Comparison of ENCODE assay signal across 9 cellular contexts in genomic region chr1:178541829-178542553, GRCh38. TPM values are rescaled to one million over a fixed set of nuclear protein-coding genes. Genes with fewer than 3 reads are reported as not detected.
DNase-seq lines count a peak whose midpoint lies in the region; ATAC-seq, FAIRE-seq and TF ChIP-seq lines count a peak whose summit lies in the region.
"Had no signal": no experiment of that assay in that cellular context is flagged by ENCODE, and none has a peak within 500 bp of the region (broad histone marks: within the 10 kb centered on the region; RNA-seq: fewer than 3 reads in every experiment).

No MANE protein-coding gene starts in this region.

- 2% methylated on average over 16 of the region's 33 CpGs for WGBS in right lobe of liver (ENCODE audit: insufficient coverage, low coverage, low lambda C conversion rate, missing lambda C conversion rate)

- H3K4me1 Mint-ChIP-seq in T-helper 1 cell treated with Interleukin-12 subunit alpha and Interleukin-12 subunit beta and Interleukin-4 antibody, amounts not matched to agents 30 μg/mL and 1 μg/mL, for 36 hours (ENCODE audit: low read depth), result peaks cover 4% of the 10 kb centered on the region

- peak overlapping the region; percentile 79 for H3K27ac Mint-ChIP-seq in T-helper 1 cell treated with Interleukin-12 subunit alpha and Interleukin-12 subunit beta and Interleukin-4 antibody, amounts not matched to agents 30 μg/mL and 1 μg/mL, for 36 hours

- ATAC-seq in right lobe of liver, result peak; percentile 60 to 78 (median 66)

- no peak for FAIRE-seq in HTR-8/SVneo (lab: Jason Lieb, UNC)
- FAIRE-seq: colon had no signal

- no peaks in the 10 kb centered on the region for H3K9me3 ChIP-seq in right lobe of liver

- H3K4me3 Mint-ChIP-seq in T-helper 1 cell treated with Interleukin-12 subunit alpha and Interleukin-12 subunit beta and Interleukin-4 antibody, amounts not matched to agents 30 μg/mL and 1 μg/mL, for 36 hours, result peak overlapping the region; percentile 85

- no peaks in the 10 kb centered on the region for H3K9me3 Mint-ChIP-seq in T-helper 1 cell treated with Interleukin-12 subunit alpha and Interleukin-12 subunit beta and Interleukin-4 antibody, amounts not matched to agents 30 μg/mL and 1 μg/mL, for 36 hours

- peak; percentile 73 for TF ChIP-seq POLR2A in right lobe of liver (IDR thresholded peaks at IDR 0.05)

- H3K4me1 ChIP-seq in right lobe of liver, result peaks cover 0 to 25% (median 10%) of the 10 kb centered on the region in 4 donors

- no peaks in the 10 kb centered on the region for H3K27me3 Mint-ChIP-seq in T-helper 1 cell treated with Interleukin-12 subunit alpha and Interleukin-12 subunit beta and Interleukin-4 antibody, amounts not matched to agents 30 μg/mL and 1 μg/mL, for 36 hours (ENCODE audit: low read depth)

- H3K36me3 Mint-ChIP-seq in T-helper 1 cell treated with Interleukin-12 subunit alpha and Interleukin-12 subunit beta and Interleukin-4 antibody, amounts not matched to agents 30 μg/mL and 1 μg/mL, for 36 hours (ENCODE audit: low read depth), result no peaks in the 10 kb centered on the region

- H3K27ac ChIP-seq in cingulate gyrus (ENCODE audit: low read depth, low read length) (peak overlapping the region; percentile 49), right lobe of liver (peak overlapping the region; percentile 82 to 88 (median 84))

- no peak for TF ChIP-seq CTCF in GM20000 (IDR thresholded peaks at IDR 0.05; ENCODE audit: extremely low read depth, missing control alignments)
- TF ChIP-seq CTCF in right lobe of liver (IDR thresholded peaks at IDR 0.05), result no peak

- H3K36me3 ChIP-seq in right lobe of liver, result no peaks in the 10 kb centered on the region

- DNase-seq in DMS79 treated with DMSO at 0.1 percent for 48 hours (lab: John Stamatoyannopoulos, UW) (peak; percentile 51), GM20000 (ENCODE audit: low spot score) (peak; percentile 76), HTR-8/SVneo (ENCODE audit: insufficient read length, low spot score) (peak; percentile 45), right lobe of liver (peak; percentile 79 to 89 (median 79)), dermis blood vessel endothelial cell (no peak)
- peak; percentile 19 for DNase-seq in stimulated activated CD8-positive, alpha-beta memory T cell treated with anti-CD3 and anti-CD28 coated beads, Interleukin-4, amount 100 ng/mL, for 24 hours (ENCODE audit: low read depth)

- intact Hi-C loops in right lobe of liver (cut with DNase I), result loop anchor here (5.0 to 10.0 kb wide), 4 partner anchors 83 to 473 kb away; no protein-coding TSS in a partner anchor

- no peaks in the 10 kb centered on the region for H3K27me3 ChIP-seq in right lobe of liver

- peak overlapping the region; percentile 68 to 80 (median 72) for H3K4me3 ChIP-seq in right lobe of liver

RNA-seq across cellular contexts. Expression of gene TEX35, which starts 29.1 kb away (rescaled TPM):
- total RNA-seq in right lobe of liver (not detected), dermis blood vessel endothelial cell (not detected in 2 replicates)

RNA-seq across cellular contexts. Expression of gene CLEC20A, which starts 45.2 kb away (rescaled TPM):
- total RNA-seq in right lobe of liver, result not detected
- 0.09 TPM in 1 of 2 replicates, not detected in the other for total RNA-seq in dermis blood vessel endothelial cell
